23 cellular contexts compared by ENCODE assay signal in the genomic region with DNA sequence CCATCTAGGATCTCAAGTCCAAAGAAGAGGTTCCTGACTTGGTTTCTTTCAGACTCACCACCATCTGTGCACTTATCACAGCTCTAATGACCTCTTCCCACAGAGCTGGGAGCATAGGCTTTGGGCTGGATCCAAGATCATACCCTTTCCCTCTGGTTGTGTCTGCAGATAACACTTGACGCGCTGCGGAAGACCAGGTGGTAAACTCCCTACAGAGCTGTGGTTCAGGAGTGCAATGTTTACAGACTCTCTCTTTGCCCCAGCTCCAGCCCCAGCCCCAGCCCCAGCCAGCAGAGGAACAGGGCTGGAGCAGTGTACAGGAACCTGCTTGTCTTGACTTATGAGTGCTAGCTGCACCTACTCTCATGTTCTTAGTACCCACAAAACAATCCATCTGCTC.
DNase-seq lines count a peak whose midpoint lies in the region; ATAC-seq, FAIRE-seq and TF ChIP-seq lines count a peak whose summit lies in the region.
"Had no signal": no experiment of that assay in that cellular context is flagged by ENCODE, and none has a peak within 500 bp of the region (broad histone marks: within the 10 kb centered on the region; RNA-seq: fewer than 3 reads in every experiment).

No MANE protein-coding gene starts in this region.

- H3K4me3 ChIP-seq in mucosa of descending colon: no peak overlapping the region
- H3K4me3 ChIP-seq: GM23248, lung, tibial nerve had no signal

- intact Hi-C loops in mucosa of descending colon (cut with DNase I, micrococcal nuclease): no loop called here

- H3K4me1 ChIP-seq in mucosa of descending colon (ENCODE audit: low read depth): peaks cover 21% of the 10 kb centered on the region

- ATAC-seq in mucosa of descending colon (peak; percentile 71), HG03039 (IDR thresholded peaks at IDR 0.05; ENCODE audit: unreplicated experiment) (no peak), HG03159 (IDR thresholded peaks at IDR 0.05; ENCODE audit: unreplicated experiment) (no peak), HG02610 (IDR thresholded peaks at IDR 0.05; ENCODE audit: unreplicated experiment) (no peak)
- ATAC-seq: activated T-helper 17 cell treated with anti-CD3 and anti-CD28 coated beads, Interleukin-2, amount 50 U/mL, for 72 hours had no signal

- no peaks in the 10 kb centered on the region for H3K9me3 ChIP-seq in mucosa of descending colon
- H3K9me3 ChIP-seq: neutrophil, tibial nerve had no signal

- peak; percentile 73 for FAIRE-seq in RCC 7860 (lab: Jason Lieb, UNC)
- FAIRE-seq in H54 (lab: Jason Lieb, UNC): no peak
- FAIRE-seq: islet of Langerhans had no signal

- no peaks in the 10 kb centered on the region for H3K36me3 ChIP-seq in mucosa of descending colon (ENCODE audit: low read depth)
- H3K36me3 ChIP-seq: neutrophil, WERI-Rb-1 had no signal

- DNase-seq in DMS153 treated with DMSO at 0.1 percent for 48 hours (lab: John Stamatoyannopoulos, UW; ENCODE audit: unreplicated experiment) (peak; percentile 15), NCI-H187 treated with DMSO at 0.1 percent for 48 hours (lab: John Stamatoyannopoulos, UW) (peak; percentile 46), RCC 7860 (ENCODE audit: low spot score) (peak; percentile 40), mucosa of descending colon (peak; percentile 53 to 68 (median 58)), H54 (ENCODE audit: insufficient read length, low spot score) (no peak)
- DNase-seq: activated CD4-positive, alpha-beta T cell treated with anti-CD3 and anti-CD28 coated beads, Interleukin-2, amount 50 U/mL, for 1 hour; CD4-positive, alpha-beta memory T cell; cerebellar nuclear complex; EL; GM23248; hypothalamus; NCI-H1436; NCI-H524 treated with DMSO at 0.1 percent for 48 hours; stimulated activated CD4-positive, alpha-beta T cell treated with anti-CD3 and anti-CD28 coated beads, Interleukin-4, amount 100 ng/mL, for 1 hour; WERI-Rb-1 had no signal

- TF ChIP-seq POLR2A in H54 (IDR thresholded peaks at IDR 0.05; ENCODE audit: low read depth, low read length): no peak

- TF ChIP-seq CTCF in mucosa of descending colon (IDR thresholded peaks at IDR 0.05): no peak
